ENCODE assay signal across 12 cellular contexts in the genomic region with DNA sequence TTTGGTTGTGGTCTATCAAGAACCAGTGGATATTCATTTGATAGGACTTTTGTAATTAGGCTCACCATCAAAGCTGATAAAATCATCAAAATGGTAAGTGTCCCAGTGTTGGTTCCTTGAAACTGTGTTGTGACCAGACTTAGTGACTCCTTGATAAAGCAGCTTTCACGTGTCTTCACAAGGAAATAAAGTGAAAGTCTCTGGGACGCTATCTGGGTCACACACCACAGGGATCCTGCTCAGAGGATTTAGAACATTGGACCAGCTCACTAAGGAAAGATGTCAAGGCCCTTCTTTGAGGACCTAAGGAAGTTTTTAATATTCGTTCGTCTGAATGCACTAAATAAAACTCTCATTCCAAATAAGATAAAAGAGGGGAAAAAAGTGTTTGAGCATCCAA.
"Had no signal": no experiment of that assay in that cellular context is flagged by ENCODE, and none has a peak within 500 bp of the region (broad histone marks: within the 10 kb centered on the region; RNA-seq: fewer than 3 reads in every experiment).

No MANE protein-coding gene starts in this region.

- H3K27ac ChIP-seq: right lobe of liver, transverse colon had no signal

- DNase-seq: activated CD4-positive, alpha-beta memory T cell treated with anti-CD3 and anti-CD28 coated beads for 36 hours; activated CD4-positive, CD25-positive, alpha-beta regulatory T cell treated with anti-CD3 and anti-CD28 coated beads, Interleukin-2, amount 50 U/mL, for 72 hours; activated effector memory CD4-positive, alpha-beta T cell treated with anti-CD3 and anti-CD28 coated beads, Interleukin-2, amount 50 U/mL, for 16 hours; activated T-cell treated with anti-CD3 and anti-CD28 coated beads, Interleukin-2, amount 50 U/mL, for 4 hours; natural killer cell; right lobe of liver had no signal

- H3K4me3 ChIP-seq: right lobe of liver, transverse colon had no signal

- H3K27me3 Mint-ChIP-seq: activated CD4-positive, alpha-beta memory T cell treated with anti-CD3 and anti-CD28 coated beads for 36 hours; activated naive CD8-positive, alpha-beta T cell had no signal

- H3K36me3 ChIP-seq: right lobe of liver, transverse colon had no signal

- H3K4me3 Mint-ChIP-seq: activated CD4-positive, alpha-beta memory T cell treated with anti-CD3 and anti-CD28 coated beads for 36 hours; activated naive CD8-positive, alpha-beta T cell; activated T-cell treated with anti-CD3 and anti-CD28 coated beads, Interleukin-2, amount 50 U/mL, for 4 hours; natural killer cell; stimulated activated effector memory CD8-positive, alpha-beta T cell treated with anti-CD3 and anti-CD28 coated beads, Interleukin-12 subunit alpha, Interleukin-12 subunit beta, amount 100 ng/mL, for 72 hours; T-helper 2 cell treated with Interferon-gamma antibody and Interleukin-4, amounts not matched to agents 5 μg/mL and 100 μg/mL, for 36 hours had no signal

- H3K9me3 Mint-ChIP-seq: stimulated activated effector memory CD8-positive, alpha-beta T cell treated with anti-CD3 and anti-CD28 coated beads, Interleukin-12 subunit alpha, Interleukin-12 subunit beta, amount 100 ng/mL, for 72 hours had no signal

- H3K9me3 ChIP-seq: right lobe of liver, transverse colon had no signal

- ATAC-seq: activated T-cell treated with anti-CD3 and anti-CD28 coated beads, Interleukin-2, amount 50 U/mL, for 4 hours; esophagus mucosa; left colon; natural killer cell; stimulated activated effector memory CD8-positive, alpha-beta T cell treated with anti-CD3 and anti-CD28 coated beads, Interleukin-12 subunit alpha, Interleukin-12 subunit beta, amount 100 ng/mL, for 72 hours had no signal

- H3K27me3 ChIP-seq: right lobe of liver, transverse colon had no signal

- H3K36me3 Mint-ChIP-seq: stimulated activated effector memory CD8-positive, alpha-beta T cell treated with anti-CD3 and anti-CD28 coated beads, Interleukin-12 subunit alpha, Interleukin-12 subunit beta, amount 100 ng/mL, for 72 hours had no signal

- H3K27ac Mint-ChIP-seq: activated CD4-positive, alpha-beta memory T cell treated with anti-CD3 and anti-CD28 coated beads for 36 hours; natural killer cell; stimulated activated effector memory CD8-positive, alpha-beta T cell treated with anti-CD3 and anti-CD28 coated beads, Interleukin-12 subunit alpha, Interleukin-12 subunit beta, amount 100 ng/mL, for 72 hours; T-helper 2 cell treated with Interferon-gamma antibody and Interleukin-4, amounts not matched to agents 5 μg/mL and 100 μg/mL, for 36 hours had no signal
